In genomic region chr4:181147421-181147951, GRCh38 we compare ENCODE assay signal across 24 cellular contexts.
"Had no signal": no experiment of that assay in that cellular context is flagged by ENCODE, and none has a peak within 500 bp of the region (broad histone marks: within the 10 kb centered on the region; RNA-seq: fewer than 3 reads in every experiment).

No MANE protein-coding gene starts in this region.

- H3K4me1 Mint-ChIP-seq: memory B cell; naive B cell; stimulated activated effector memory CD8-positive, alpha-beta T cell treated with anti-CD3 and anti-CD28 coated beads, Interleukin-12 subunit alpha, Interleukin-12 subunit beta, amount 100 ng/mL, for 72 hours had no signal

- H3K4me3 Mint-ChIP-seq: dendritic cell treated with granulocyte-macrophage colony-stimulating factor and Interleukin-4, amounts not matched to agents 40 ng/mL and 50 ng/mL, for 4 days; endodermal cell; memory B cell; naive B cell; natural killer cell treated with Interleukin-12 subunit alpha and Interleukin-12 subunit beta and Interleukin-15 and Interleukin-18, amount 100 ng/mL, for 72 hours; neural crest cell; stimulated activated effector memory CD8-positive, alpha-beta T cell treated with anti-CD3 and anti-CD28 coated beads, Interleukin-12 subunit alpha, Interleukin-12 subunit beta, amount 100 ng/mL, for 72 hours; type B pancreatic cell had no signal

- H3K9me3 Mint-ChIP-seq: dendritic cell treated with granulocyte-macrophage colony-stimulating factor and Interleukin-4, amounts not matched to agents 40 ng/mL and 50 ng/mL, for 4 days; endodermal cell; naive B cell; type B pancreatic cell had no signal

- ATAC-seq: esophagus mucosa; gastrocnemius medialis; heart left ventricle; left lobe of liver; mucosa of descending colon; natural killer cell treated with Interleukin-12 subunit alpha and Interleukin-12 subunit beta and Interleukin-15 and Interleukin-18, amount 100 ng/mL, for 72 hours; stimulated activated effector memory CD8-positive, alpha-beta T cell treated with anti-CD3 and anti-CD28 coated beads, Interleukin-12 subunit alpha, Interleukin-12 subunit beta, amount 100 ng/mL, for 72 hours had no signal

- H3K27ac Mint-ChIP-seq: dendritic cell treated with granulocyte-macrophage colony-stimulating factor and Interleukin-4, amounts not matched to agents 40 ng/mL and 50 ng/mL, for 4 days; endodermal cell; memory B cell; natural killer cell treated with Interleukin-12 subunit alpha and Interleukin-12 subunit beta and Interleukin-15 and Interleukin-18, amount 100 ng/mL, for 72 hours; stimulated activated effector memory CD8-positive, alpha-beta T cell treated with anti-CD3 and anti-CD28 coated beads, Interleukin-12 subunit alpha, Interleukin-12 subunit beta, amount 100 ng/mL, for 72 hours; type B pancreatic cell had no signal

- H3K27me3 Mint-ChIP-seq: dendritic cell treated with granulocyte-macrophage colony-stimulating factor and Interleukin-4, amounts not matched to agents 40 ng/mL and 50 ng/mL, for 4 days; memory B cell; natural killer cell treated with Interleukin-12 subunit alpha and Interleukin-12 subunit beta and Interleukin-15 and Interleukin-18, amount 100 ng/mL, for 72 hours had no signal

- H3K36me3 Mint-ChIP-seq: memory B cell; naive B cell; natural killer cell treated with Interleukin-12 subunit alpha and Interleukin-12 subunit beta and Interleukin-15 and Interleukin-18, amount 100 ng/mL, for 72 hours; stimulated activated effector memory CD8-positive, alpha-beta T cell treated with anti-CD3 and anti-CD28 coated beads, Interleukin-12 subunit alpha, Interleukin-12 subunit beta, amount 100 ng/mL, for 72 hours had no signal

- DNase-seq: colonic mucosa; effector CD8-positive, alpha-beta T cell; endodermal cell; foreskin fibroblast; gastrocnemius medialis; heart left ventricle; kidney; mucosa of descending colon; naive B cell; sigmoid colon; stimulated activated CD4-positive, alpha-beta T cell treated with anti-CD3 and anti-CD28 coated beads, Interleukin-2, amount 100 ng/mL, for 24 hours; stimulated activated CD4-positive, alpha-beta T cell treated with anti-CD3 and anti-CD28 coated beads, Interleukin-4, amount 100 ng/mL, for 24 hours; stimulated activated naive CD4-positive, alpha-beta T cell treated with Interleukin-2 at 50 U/mL for 16 hours; stomach; testis; tibial artery had no signal
